In genomic region chr10:43689955-43690771, GRCh38 we compare ENCODE assay signal across 8 cellular contexts. TPM values are rescaled to one million over a fixed set of nuclear protein-coding genes. Genes with fewer than 3 reads are reported as not detected.
DNase-seq lines count a peak whose midpoint lies in the region; ATAC-seq and TF ChIP-seq lines count a peak whose summit lies in the region.

No MANE protein-coding gene starts in this region.

- ATAC-seq in HG02798 (IDR thresholded peaks at IDR 0.05; ENCODE audit: poor library complexity, unreplicated experiment) (peak; percentile 96), left colon (peak; percentile 99)

- DNase-seq in NCI-H1436 (lab: John Stamatoyannopoulos, UW) (peak; percentile 50), NCI-H1436 treated with DMSO at 0.1 percent for 48 hours (lab: John Stamatoyannopoulos, UW) (no peak), NCI-H1105 treated with DMSO at 0.1 percent for 48 hours (lab: John Stamatoyannopoulos, UW) (peak; percentile 27), choroid plexus epithelial cell (ENCODE audit: low read depth) (peak; percentile 80), left colon (peak; percentile 74 to 88)
- DNase-seq in activated CD4-positive, alpha-beta T cell treated with anti-CD3 and anti-CD28 coated beads for 48 hours: peak; percentile 89
- peak; percentile 60 to 75 for DNase-seq in stimulated activated CD4-positive, alpha-beta T cell treated with anti-CD3 and anti-CD28 coated beads, Interleukin-1b, Interleukin-23, amount 100 ng/mL, for 1 hour (ENCODE audit: low read depth in 2 of 2)

- peak overlapping the region; percentile 64 for H3K4me3 ChIP-seq in choroid plexus epithelial cell (ENCODE audit: low read depth, low read length)

- intact Hi-C loops in left colon (cut with DNase I, micrococcal nuclease): loop anchor here (5.0 to 10.0 kb wide), 2 partner anchors 622 to 695 kb away; partner anchors contain the start of gene CXCL12 (in 1 of the 2)

- TF ChIP-seq CTCF in choroid plexus epithelial cell (conservative IDR thresholded peaks at IDR 0.05; ENCODE audit: low read depth, low read length): peak; percentile 76

RNA-seq across cellular contexts. Expression of gene ZNF32, which starts 41.5 kb away (rescaled TPM):
- total RNA-seq in left colon: 10 to 100 TPM; 10.7 to 18.1 TPM
